19 cellular contexts compared by ENCODE assay signal in genomic region chr14:53842938-53843337, GRCh38.
DNase-seq lines count a peak whose midpoint lies in the region; ATAC-seq, FAIRE-seq and TF ChIP-seq lines count a peak whose summit lies in the region.
"Had no signal": no experiment of that assay in that cellular context is flagged by ENCODE, and none has a peak within 500 bp of the region (broad histone marks: within the 10 kb centered on the region; RNA-seq: fewer than 3 reads in every experiment).

No MANE protein-coding gene starts in this region.

- no peak for DNase-seq in left cardiac atrium
- no peak for DNase-seq in heart right ventricle
- DNase-seq in astrocyte of the spinal cord (ENCODE audit: low read depth, low spot score): peak; percentile 47
- no peak for DNase-seq in left lobe of liver (ENCODE audit: low spot score)
- no peak for DNase-seq in small intestine
- DNase-seq in NCI-H187 (lab: John Stamatoyannopoulos, UW): no peak
- DNase-seq in NCI-H1092 (lab: John Stamatoyannopoulos, UW): no peak
- no peak for DNase-seq in effector CD4-positive, alpha-beta T cell
- DNase-seq: activated CD4-positive, CD25-positive, alpha-beta regulatory T cell; activated CD8-positive, alpha-beta memory T cell treated with anti-CD3 and anti-CD28 coated beads, Interleukin-2, amount 10 ng/mL, durations not matched to agents 7 days and 5 days; activated naive CD4-positive, alpha-beta T cell; CD4-positive, alpha-beta T cell; H7; head of caudate nucleus; NCI-H446 treated with DMSO at 0.1 percent for 48 hours; OCI-M1; substantia nigra had no signal

- H3K4me3 ChIP-seq in heart right ventricle (no peak overlapping the region), astrocyte of the spinal cord (ENCODE audit: low read depth, low read length) (no peak overlapping the region), small intestine (ENCODE audit: low read depth in 1 of 2, low read length in 2 of 2) (no peak overlapping the region)
- H3K4me3 ChIP-seq: GM12878 had no signal

- in situ Hi-C loops in astrocyte of the spinal cord (cut with HindIII; ENCODE audit: low sequenced_read_pairs): no loop called here

- WGBS in heart right ventricle, 2 donors: 32 to 33% methylated on average over 4 of the region's 4 CpGs
- 61 to 69% (median 62%) methylated on average over 4 of the region's 4 CpGs for WGBS in small intestine, 3 donors

- intact Hi-C loops in left cardiac atrium (cut with DNase I) (no loop called here), heart right ventricle (cut with DNase I) (no loop called here)

- ATAC-seq in left cardiac atrium (peak; percentile 70 to 79), heart right ventricle (no peak), left lobe of liver (peak; percentile 43)
- ATAC-seq: activated CD8-positive, alpha-beta memory T cell treated with anti-CD3 and anti-CD28 coated beads, Interleukin-2, amount 10 ng/mL, durations not matched to agents 7 days and 5 days; GM12878 had no signal

- TF ChIP-seq CTCF in heart right ventricle (IDR thresholded peaks at IDR 0.05) (no peak), astrocyte of the spinal cord (IDR thresholded peaks at IDR 0.05; ENCODE audit: low read depth, low read length) (no peak)

- no peaks in the 10 kb centered on the region for H3K27me3 ChIP-seq in heart right ventricle
- H3K27me3 ChIP-seq in small intestine (ENCODE audit: control insufficient read depth in 2 of 2, insufficient read depth in 2 of 2, low read length in 2 of 2): no peaks in the 10 kb centered on the region

- FAIRE-seq in small intestine (lab: Jason Lieb, UNC): no peak
- FAIRE-seq: A204.1, GM12878 had no signal

- H3K36me3 ChIP-seq in heart right ventricle (no peaks in the 10 kb centered on the region), small intestine (ENCODE audit: control insufficient read depth in 2 of 2, insufficient read depth in 2 of 2, low read length in 2 of 2) (no peaks in the 10 kb centered on the region)

- H3K4me1 ChIP-seq in heart right ventricle: no peaks in the 10 kb centered on the region
- no peaks in the 10 kb centered on the region for H3K4me1 ChIP-seq in small intestine (ENCODE audit: control insufficient read depth in 2 of 2, insufficient read depth in 1 of 2, low read depth in 1 of 2, low read length in 1 of 2)

- H3K27ac ChIP-seq in heart right ventricle: no peak overlapping the region
- H3K27ac ChIP-seq in small intestine (ENCODE audit: low read depth in 1 of 2, low read length in 1 of 2): no peak overlapping the region

- H3K9me3 ChIP-seq in heart right ventricle (peaks cover 0 to 8% (median 0%) of the 10 kb centered on the region in 11 donors), small intestine (ENCODE audit: control insufficient read depth, low read depth) (no peaks in the 10 kb centered on the region)

Comparison
In these comparisons a context has a peak if more than half of its experiments do, and no peak if none do; other contexts are left out.
1. ATAC-seq: peak in left cardiac atrium (2 of 2) and left lobe of liver (single experiment); none in heart right ventricle (0 of 8).